ENCODE assay signal across 1 cellular context in genomic region chr6:32153835-32154513, GRCh38.
TF ChIP-seq lines count a peak whose summit lies in the region.

PPT2 (plus strand) TSS chr6:32154141; CDS start chr6:32154595, 454 bp downstream.

TF ChIP-seq in HepG2, 621 proteins besides CTCF, POLR2A, EP300 and RAD21 (continued from another document and continues in another):
- 0 out of 2 replicates have a peak, but pooled peaks have one; percentile 14 for TF ChIP-seq ZNF646 (CRISPR knock-in tag; IDR thresholded peaks at IDR 0.05)
- no peak; the same call in 1 of the 2 replicates for TF ChIP-seq ZFP36L2 (CRISPR knock-in tag; IDR thresholded peaks at IDR 0.05)
- no peak for TF ChIP-seq AGO1 (IDR thresholded peaks at IDR 0.05; ENCODE audit: low read depth, low read length, poor library complexity, severe bottlenecking)
- no peak for TF ChIP-seq SETDB1 (CRISPR knock-in tag; IDR thresholded peaks at IDR 0.05; ENCODE audit: borderline replicate concordance)
- TF ChIP-seq ZBED4 (CRISPR knock-in tag; IDR thresholded peaks at IDR 0.05; ENCODE audit: borderline replicate concordance), result peak; percentile 45; the same call in 1 of the 2 replicates
- peak; percentile 45; the same call in 1 of the 2 replicates for TF ChIP-seq AHDC1 (CRISPR knock-in tag; IDR thresholded peaks at IDR 0.05; ENCODE audit: borderline replicate concordance)
- no peak for TF ChIP-seq SSRP1 (CRISPR knock-in tag; IDR thresholded peaks at IDR 0.05)
- peak; percentile 74 for TF ChIP-seq NFATC3 (CRISPR knock-in tag; IDR thresholded peaks at IDR 0.05)
- TF ChIP-seq HMG20A (CRISPR knock-in tag; IDR thresholded peaks at IDR 0.05; ENCODE audit: borderline replicate concordance), result 0 out of 2 replicates have a peak, but pooled peaks have one; percentile 23
- no peak; the same call in 1 of the 2 replicates for TF ChIP-seq ZNF761 (CRISPR knock-in tag; conservative IDR thresholded peaks at IDR 0.05)
- TF ChIP-seq SIN3B (IDR thresholded peaks at IDR 0.05; ENCODE audit: low read length), result peak; percentile 73; the same call in 1 of the 2 replicates
- TF ChIP-seq HMG20B (CRISPR knock-in tag; conservative IDR thresholded peaks at IDR 0.05), result no peak; the same call in 1 of the 2 replicates
- no peak for TF ChIP-seq NFYB (CRISPR knock-in tag; IDR thresholded peaks at IDR 0.05)
- TF ChIP-seq SOX5 (CRISPR knock-in tag; IDR thresholded peaks at IDR 0.05; ENCODE audit: borderline replicate concordance), result no peak
- TF ChIP-seq ZNF124 (CRISPR knock-in tag; IDR thresholded peaks at IDR 0.05), result peak; percentile 22; the same call in 1 of the 2 replicates
- peak; percentile 40; the same call in 1 of the 2 replicates for TF ChIP-seq NR2F6 (IDR thresholded peaks at IDR 0.05)
- peak; percentile 47; the same call in 1 of the 2 replicates for TF ChIP-seq NR2F6 (CRISPR knock-in tag; IDR thresholded peaks at IDR 0.05)
- no peak; the same call in 1 of the 2 replicates for TF ChIP-seq TMF1 (CRISPR knock-in tag; IDR thresholded peaks at IDR 0.05; ENCODE audit: low read depth)
- TF ChIP-seq ZBTB39 (CRISPR knock-in tag; IDR thresholded peaks at IDR 0.05), result no peak; the same call in 1 of the 2 replicates
- TF ChIP-seq JUN (CRISPR knock-in tag; IDR thresholded peaks at IDR 0.05), result peak; percentile 72; the same call in 1 of the 2 replicates
- peak; percentile 68; the same call in 1 of the 2 replicates for TF ChIP-seq TBX2 (CRISPR knock-in tag; IDR thresholded peaks at IDR 0.05; ENCODE audit: borderline replicate concordance)
- no peak for TF ChIP-seq NFE2L2 (IDR thresholded peaks at IDR 0.05; ENCODE audit: low read length)
- TF ChIP-seq MAF1 (CRISPR knock-in tag; IDR thresholded peaks at IDR 0.05; ENCODE audit: borderline replicate concordance), result no peak
- TF ChIP-seq HDAC6 (IDR thresholded peaks at IDR 0.05; ENCODE audit: low read depth, low read length), result no peak
- no peak; the same call in 1 of the 2 replicates for TF ChIP-seq KLF9 (CRISPR knock-in tag; IDR thresholded peaks at IDR 0.05; ENCODE audit: low read depth)
- TF ChIP-seq ZNF883 (CRISPR knock-in tag; IDR thresholded peaks at IDR 0.05; ENCODE audit: not compliant biosample characterization), result peak; percentile 27
- TF ChIP-seq HOXA7 (CRISPR knock-in tag; IDR thresholded peaks at IDR 0.05), result no peak
- TF ChIP-seq SYNCRIP (IDR thresholded peaks at IDR 0.05; ENCODE audit: insufficient read depth, low read depth, low read length), result no peak
- peak; percentile 96 for TF ChIP-seq ZFX (CRISPR knock-in tag; IDR thresholded peaks at IDR 0.05; ENCODE audit: low read depth)
- no peak for TF ChIP-seq SRSF9 (IDR thresholded peaks at IDR 0.05; ENCODE audit: borderline replicate concordance, insufficient read depth, low read depth, low read length, poor library complexity, severe bottlenecking)
- TF ChIP-seq BHLHE40 (IDR thresholded peaks at IDR 0.05; ENCODE audit: low read length), result peak; percentile 94
- TF ChIP-seq GABPA (IDR thresholded peaks at IDR 0.05; ENCODE audit: low read depth, low read length), result peak; percentile 74
- TF ChIP-seq GABPA (CRISPR knock-in tag; IDR thresholded peaks at IDR 0.05; ENCODE audit: low read depth), result peak; percentile 95
- TF ChIP-seq ZNF567 (CRISPR knock-in tag; IDR thresholded peaks at IDR 0.05; ENCODE audit: borderline replicate concordance), result peak; percentile 92; the same call in 1 of the 2 replicates
- peak; percentile 58 to 97 for TF ChIP-seq HMGXB4 (CRISPR knock-in tag; IDR thresholded peaks at IDR 0.05; ENCODE audit: borderline replicate concordance in 1 of 2, low read depth in 1 of 2)
- TF ChIP-seq ZNF337 (CRISPR knock-in tag; IDR thresholded peaks at IDR 0.05; ENCODE audit: borderline replicate concordance, low read depth), result 0 out of 2 replicates have a peak, but pooled peaks have one; percentile 46
- TF ChIP-seq ZNF547 (CRISPR knock-in tag; IDR thresholded peaks at IDR 0.05), result peak; percentile 76
- 0 out of 2 replicates have a peak, but pooled peaks have one; percentile 44 for TF ChIP-seq ZNF207 (IDR thresholded peaks at IDR 0.05; ENCODE audit: borderline replicate concordance)
- TF ChIP-seq ZNF530 (CRISPR knock-in tag; IDR thresholded peaks at IDR 0.05; ENCODE audit: low read depth), result no peak
- no peak for TF ChIP-seq REL (CRISPR knock-in tag; conservative IDR thresholded peaks at IDR 0.05)
